ENCODE assay signal across 27 cellular contexts in the genomic region with DNA sequence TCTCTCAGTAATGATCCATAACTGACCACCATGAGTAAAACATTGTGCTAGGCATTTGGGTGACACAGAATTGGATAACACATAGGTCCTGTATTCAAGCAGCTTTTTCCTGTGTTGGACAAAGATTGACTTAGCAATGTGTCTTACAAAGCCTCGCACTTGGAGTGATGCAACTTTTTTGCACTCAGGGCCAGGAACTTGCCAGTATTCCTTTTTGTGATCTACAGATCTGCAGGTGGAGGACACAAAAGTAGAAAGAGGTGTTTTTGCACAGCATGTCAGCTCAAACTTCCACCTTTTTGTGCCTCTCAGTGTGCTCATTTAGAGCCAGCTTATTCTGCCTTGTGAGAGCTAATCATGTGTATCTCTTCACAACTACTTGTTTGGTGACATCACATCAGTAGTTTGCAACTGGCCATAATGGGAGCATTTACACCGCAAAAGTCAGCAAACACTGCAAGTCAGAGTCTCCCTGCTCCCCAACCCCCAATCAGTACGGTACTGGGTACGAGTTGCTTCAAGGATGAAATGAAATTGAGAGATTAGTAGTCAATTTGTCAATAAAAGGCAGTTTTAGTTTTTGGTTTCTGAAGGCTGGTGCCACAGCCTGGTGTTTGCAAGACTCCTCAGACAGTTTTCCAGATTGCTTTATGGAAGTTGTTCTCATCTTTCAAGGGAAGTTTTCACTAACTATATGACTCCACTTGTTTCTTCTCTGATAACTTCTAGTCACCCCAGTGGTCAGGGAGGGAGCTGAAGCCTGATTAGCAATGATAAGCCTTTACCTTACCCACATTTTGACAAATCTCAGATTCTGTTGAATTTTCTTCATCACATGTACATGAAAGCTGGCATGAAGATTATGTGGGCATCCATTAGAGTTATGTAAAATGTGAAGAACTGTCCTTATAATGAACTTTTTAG.
"Had no signal": no experiment of that assay in that cellular context is flagged by ENCODE, and none has a peak within 500 bp of the region (broad histone marks: within the 10 kb centered on the region; RNA-seq: fewer than 3 reads in every experiment).

No MANE protein-coding gene starts in this region.

- H3K36me3 ChIP-seq: ascending aorta, breast epithelium, esophagus squamous epithelium, gastroesophageal sphincter, heart right ventricle had no signal

- H3K9me3 Mint-ChIP-seq: activated CD4-positive, alpha-beta memory T cell treated with anti-CD3 and anti-CD28 coated beads, Interleukin-2, amount 10 ng/mL, durations not matched to agents 7 days and 5 days; activated CD4-positive, alpha-beta T cell treated with anti-CD3 and anti-CD28 coated beads, Interleukin-2, amount 10 ng/mL, durations not matched to agents 7 days and 5 days; activated naive CD4-positive, alpha-beta T cell treated with anti-CD3 and anti-CD28 coated beads for 36 hours; activated naive CD4-positive, alpha-beta T cell treated with anti-CD3 and anti-CD28 coated beads, Interleukin-2, amount 50 U/mL, for 72 hours; activated naive CD8-positive, alpha-beta T cell treated with anti-CD3 and anti-CD28 coated beads, Interleukin-2, amount 10 ng/mL, durations not matched to agents 7 days and 5 days; activated T-cell treated with anti-CD3 and anti-CD28 coated beads, Interleukin-2, amount 50 U/mL, for 4 hours; activated T-helper 2 cell treated with anti-CD3 and anti-CD28 coated beads, Interferon-gamma antibody, Interleukin-2, Interleukin-4, amounts not matched to agents 10 μg/mL and 5 μg/mL and 100 μg/mL, durations not matched to agents 14 hours and 24 hours and 36 hours; central memory CD8-positive, alpha-beta T cell; dendritic cell treated with granulocyte-macrophage colony-stimulating factor and Interleukin-4, amounts not matched to agents 40 ng/mL and 50 ng/mL, for 4 days; WTC11 had no signal

- H3K9me3 ChIP-seq: ascending aorta, breast epithelium, esophagus squamous epithelium, gastroesophageal sphincter, heart right ventricle had no signal

- H3K4me3 ChIP-seq: ascending aorta, breast epithelium, coronary artery, dorsolateral prefrontal cortex, esophagus squamous epithelium, gastroesophageal sphincter, heart right ventricle had no signal

- ATAC-seq: activated naive CD4-positive, alpha-beta T cell treated with anti-CD3 and anti-CD28 coated beads, Interleukin-2, amount 50 U/mL, for 72 hours; activated T-cell treated with anti-CD3 and anti-CD28 coated beads, Interleukin-2, amount 50 U/mL, for 4 hours; gastroesophageal sphincter; heart right ventricle; WTC11 had no signal

- DNase-seq: activated CD4-positive, alpha-beta memory T cell treated with anti-CD3 and anti-CD28 coated beads, Interleukin-2, amount 10 ng/mL, durations not matched to agents 7 days and 5 days; activated CD4-positive, alpha-beta T cell treated with anti-CD3 and anti-CD28 coated beads for 1 hour; activated CD4-positive, alpha-beta T cell treated with anti-CD3 and anti-CD28 coated beads for 4 hours; activated CD4-positive, alpha-beta T cell treated with anti-CD3 and anti-CD28 coated beads, Interleukin-2, amount 10 ng/mL, durations not matched to agents 7 days and 5 days; activated CD4-positive, alpha-beta T cell treated with anti-CD3 and anti-CD28 coated beads, Interleukin-2, amount 50 U/mL, for 4 hours; activated CD8-positive, alpha-beta memory T cell treated with anti-CD3 and anti-CD28 coated beads for 24 hours; activated effector memory CD4-positive, alpha-beta T cell treated with anti-CD3 and anti-CD28 coated beads, Interleukin-2, amount 50 U/mL, for 16 hours; activated naive CD4-positive, alpha-beta T cell treated with anti-CD3 and anti-CD28 coated beads for 36 hours; activated naive CD8-positive, alpha-beta T cell treated with anti-CD3 and anti-CD28 coated beads, Interleukin-2, amount 10 ng/mL, durations not matched to agents 7 days and 5 days; activated T-cell treated with anti-CD3 and anti-CD28 coated beads, Interleukin-2, amount 50 U/mL, for 4 hours; dorsolateral prefrontal cortex; effector memory CD4-positive, alpha-beta T cell; erythroblast; esophagus squamous epithelium; foreskin melanocyte; heart right ventricle; T-helper 2 cell had no signal

- H3K27me3 ChIP-seq: ascending aorta, breast epithelium, esophagus squamous epithelium, gastroesophageal sphincter had no signal

- H3K36me3 Mint-ChIP-seq: activated naive CD4-positive, alpha-beta T cell treated with anti-CD3 and anti-CD28 coated beads, Interleukin-2, amount 50 U/mL, for 72 hours; activated naive CD8-positive, alpha-beta T cell treated with anti-CD3 and anti-CD28 coated beads, Interleukin-2, amount 10 ng/mL, durations not matched to agents 7 days and 5 days; brain; WTC11 had no signal

- H3K27ac ChIP-seq: ascending aorta, breast epithelium, coronary artery, dorsolateral prefrontal cortex, esophagus squamous epithelium, gastroesophageal sphincter, heart right ventricle had no signal

- H3K4me1 Mint-ChIP-seq: activated CD4-positive, alpha-beta memory T cell treated with anti-CD3 and anti-CD28 coated beads, Interleukin-2, amount 10 ng/mL, durations not matched to agents 7 days and 5 days; activated CD4-positive, alpha-beta T cell treated with anti-CD3 and anti-CD28 coated beads, Interleukin-2, amount 10 ng/mL, durations not matched to agents 7 days and 5 days; activated naive CD8-positive, alpha-beta T cell treated with anti-CD3 and anti-CD28 coated beads, Interleukin-2, amount 10 ng/mL, durations not matched to agents 7 days and 5 days; central memory CD8-positive, alpha-beta T cell; WTC11 had no signal

- H3K27ac Mint-ChIP-seq: activated CD4-positive, alpha-beta memory T cell treated with anti-CD3 and anti-CD28 coated beads, Interleukin-2, amount 10 ng/mL, durations not matched to agents 7 days and 5 days; activated CD4-positive, alpha-beta T cell treated with anti-CD3 and anti-CD28 coated beads, Interleukin-2, amount 10 ng/mL, durations not matched to agents 7 days and 5 days; activated naive CD4-positive, alpha-beta T cell treated with anti-CD3 and anti-CD28 coated beads for 36 hours; activated naive CD4-positive, alpha-beta T cell treated with anti-CD3 and anti-CD28 coated beads, Interleukin-2, amount 50 U/mL, for 72 hours; activated naive CD8-positive, alpha-beta T cell treated with anti-CD3 and anti-CD28 coated beads, Interleukin-2, amount 10 ng/mL, durations not matched to agents 7 days and 5 days; activated T-helper 2 cell treated with anti-CD3 and anti-CD28 coated beads, Interferon-gamma antibody, Interleukin-2, Interleukin-4, amounts not matched to agents 10 μg/mL and 5 μg/mL and 100 μg/mL, durations not matched to agents 14 hours and 24 hours and 36 hours; dendritic cell treated with granulocyte-macrophage colony-stimulating factor and Interleukin-4, amounts not matched to agents 40 ng/mL and 50 ng/mL, for 4 days; WTC11 had no signal

- H3K4me3 Mint-ChIP-seq: activated CD4-positive, alpha-beta memory T cell treated with anti-CD3 and anti-CD28 coated beads, Interleukin-2, amount 10 ng/mL, durations not matched to agents 7 days and 5 days; activated CD4-positive, alpha-beta T cell treated with anti-CD3 and anti-CD28 coated beads, Interleukin-2, amount 10 ng/mL, durations not matched to agents 7 days and 5 days; activated naive CD4-positive, alpha-beta T cell treated with anti-CD3 and anti-CD28 coated beads for 36 hours; activated naive CD8-positive, alpha-beta T cell treated with anti-CD3 and anti-CD28 coated beads, Interleukin-2, amount 10 ng/mL, durations not matched to agents 7 days and 5 days; activated T-cell treated with anti-CD3 and anti-CD28 coated beads, Interleukin-2, amount 50 U/mL, for 4 hours; brain; central memory CD8-positive, alpha-beta T cell; dendritic cell treated with granulocyte-macrophage colony-stimulating factor and Interleukin-4, amounts not matched to agents 40 ng/mL and 50 ng/mL, for 4 days; WTC11 had no signal

- H3K4me1 ChIP-seq: ascending aorta, breast epithelium, esophagus squamous epithelium, gastroesophageal sphincter had no signal

- H3K27me3 Mint-ChIP-seq: dendritic cell treated with granulocyte-macrophage colony-stimulating factor and Interleukin-4, amounts not matched to agents 40 ng/mL and 50 ng/mL, for 4 days had no signal
